11 cellular contexts compared by ENCODE assay signal in the genomic region with DNA sequence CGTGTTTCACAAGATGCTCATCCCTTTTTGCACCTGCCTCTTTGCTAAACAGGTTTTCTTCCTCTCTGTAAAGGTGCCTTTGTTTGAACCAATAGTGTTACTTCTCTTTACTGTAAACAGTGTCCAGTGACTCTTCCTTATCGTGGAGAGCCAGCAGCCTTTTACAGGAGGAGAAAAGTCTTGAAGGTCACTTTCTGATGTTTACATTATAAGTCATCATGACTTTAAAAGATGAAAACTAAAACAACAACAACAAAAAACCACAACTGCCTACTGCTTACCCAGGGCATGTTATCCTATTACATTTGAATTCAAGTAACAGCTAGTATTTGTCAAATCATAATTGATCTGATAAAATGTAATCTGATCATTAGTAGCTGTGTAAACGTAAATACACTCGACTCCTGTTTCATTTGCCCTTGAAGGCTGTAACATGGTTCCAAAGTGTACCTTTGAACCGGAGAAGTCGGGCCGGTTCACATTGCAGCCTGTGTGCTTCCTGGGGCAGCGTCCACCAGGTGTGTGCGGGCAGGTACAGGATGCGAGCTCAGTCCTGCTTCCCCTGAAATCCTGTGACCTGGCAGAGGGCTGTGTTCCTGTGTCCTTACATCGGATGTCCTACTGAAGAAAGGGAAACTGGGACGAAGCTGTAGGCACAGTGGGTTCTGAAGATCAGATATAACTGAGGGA.
DNase-seq lines count a peak whose midpoint lies in the region; ATAC-seq and TF ChIP-seq lines count a peak whose summit lies in the region.
"Had no signal": no experiment of that assay in that cellular context is flagged by ENCODE, and none has a peak within 500 bp of the region (broad histone marks: within the 10 kb centered on the region; RNA-seq: fewer than 3 reads in every experiment).

No MANE protein-coding gene starts in this region.

- intact Hi-C loops in upper lobe of right lung (cut with DNase I), result no loop called here
- intact Hi-C loops in esophagus muscularis mucosa (cut with DNase I), result no loop called here

- H3K9me2 ChIP-seq in hepatocyte (replicated peaks; ENCODE audit: insufficient read depth), result no peaks in the 10 kb centered on the region

- TF ChIP-seq CTCF in hepatocyte (IDR thresholded peaks at IDR 0.05; ENCODE audit: poor library complexity) (no peak), upper lobe of right lung (IDR thresholded peaks at IDR 0.05) (no peak), esophagus muscularis mucosa (IDR thresholded peaks at IDR 0.05) (no peak)

- H3K4me2 ChIP-seq in hepatocyte, result peak overlapping the region; percentile 16
- H3K4me2 ChIP-seq: KMS-11 had no signal

- 38% methylated on average over 12 of the region's 12 CpGs for WGBS in hepatocyte (ENCODE audit: low lambda C conversion rate, missing lambda C conversion rate)
- WGBS in esophagus muscularis mucosa, result 78% methylated on average over 12 of the region's 12 CpGs

- H3K79me2 ChIP-seq in hepatocyte, result peaks cover 6% of the 10 kb centered on the region

- no peak for TF ChIP-seq POLR2A in esophagus muscularis mucosa (IDR thresholded peaks at IDR 0.05; ENCODE audit: low read depth)

- DNase-seq in NCI-H1417 (lab: John Stamatoyannopoulos, UW) (peak; percentile 53 to 83 (median 56)), NCI-H1417 treated with DMSO at 0.1 percent for 48 hours (lab: John Stamatoyannopoulos, UW) (no peak), NCI-H748 (lab: John Stamatoyannopoulos, UW; ENCODE audit: unreplicated experiment) (peak; percentile 95), hepatocyte (ENCODE audit: low spot score) (peak; percentile 59), upper lobe of right lung (no peak), Ammon's horn (ENCODE audit: low spot score) (no peak), esophagus muscularis mucosa (ENCODE audit: extremely low spot score) (no peak), MG63 (no peak)
- DNase-seq: nephron progenitor cell had no signal

- H2AFZ ChIP-seq in hepatocyte, result no peak overlapping the region

- H3K9me3 ChIP-seq in hepatocyte (ENCODE audit: low read depth), result no peaks in the 10 kb centered on the region
- H3K9me3 ChIP-seq in upper lobe of right lung, result no peaks in the 10 kb centered on the region
- H3K9me3 ChIP-seq in esophagus muscularis mucosa, result no peaks in the 10 kb centered on the region
- H3K9me3 ChIP-seq in MG63, result no peaks in the 10 kb centered on the region
- H3K9me3 ChIP-seq: tibial nerve had no signal

- H3K27me3 ChIP-seq in hepatocyte, result no peaks in the 10 kb centered on the region
- no peaks in the 10 kb centered on the region for H3K27me3 ChIP-seq in upper lobe of right lung
- H3K27me3 ChIP-seq in esophagus muscularis mucosa, result no peaks in the 10 kb centered on the region
- H3K27me3 ChIP-seq in MG63, result no peaks in the 10 kb centered on the region
- H3K27me3 ChIP-seq: tibial nerve had no signal

- peaks cover 4% of the 10 kb centered on the region for H4K20me1 ChIP-seq in hepatocyte (ENCODE audit: insufficient read depth, poor library complexity, severe bottlenecking)

- no peak for TF ChIP-seq EP300 in esophagus muscularis mucosa (IDR thresholded peaks at IDR 0.05)

- H3K4me3 ChIP-seq in hepatocyte, result no peak overlapping the region
- no peak overlapping the region for H3K4me3 ChIP-seq in upper lobe of right lung
- no peak overlapping the region for H3K4me3 ChIP-seq in esophagus muscularis mucosa
- no peak overlapping the region for H3K4me3 ChIP-seq in MG63
- H3K4me3 ChIP-seq: tibial nerve had no signal

- ATAC-seq in upper lobe of right lung, result peak; percentile 38

- H3K4me1 ChIP-seq in hepatocyte (ENCODE audit: insufficient read depth), result peaks cover 7% of the 10 kb centered on the region
- peaks cover 31% of the 10 kb centered on the region for H3K4me1 ChIP-seq in upper lobe of right lung
- H3K4me1 ChIP-seq in esophagus muscularis mucosa, result peaks cover 5 to 67% (median 16%) of the 10 kb centered on the region in 4 donors

- H3K36me3 ChIP-seq in hepatocyte (replicated peaks; ENCODE audit: insufficient read depth, low read depth) (no peaks in the 10 kb centered on the region), upper lobe of right lung (no peaks in the 10 kb centered on the region), esophagus muscularis mucosa (no peaks in the 10 kb centered on the region), MG63 (peaks cover 13% of the 10 kb centered on the region)
- H3K36me3 ChIP-seq: tibial nerve had no signal

- H3K27ac ChIP-seq in hepatocyte (peak overlapping the region; percentile 52), upper lobe of right lung (no peak overlapping the region), esophagus muscularis mucosa (replicated peaks in 1 of 4) (no peak overlapping the region)
- H3K27ac ChIP-seq: KMS-11, tibial nerve had no signal

Comparison
In these comparisons a context has a peak if more than half of its experiments do, and no peak if none do; other contexts are left out.
1. DNase-seq: peak in NCI-H1417 (3 of 3), NCI-H748 (single experiment) and hepatocyte (single experiment); none in NCI-H1417 treated with DMSO at 0.1 percent for 48 hours (single experiment), upper lobe of right lung (single experiment), Ammon's horn (single experiment), esophagus muscularis mucosa (single experiment) and MG63 (single experiment).